In the genomic region with DNA sequence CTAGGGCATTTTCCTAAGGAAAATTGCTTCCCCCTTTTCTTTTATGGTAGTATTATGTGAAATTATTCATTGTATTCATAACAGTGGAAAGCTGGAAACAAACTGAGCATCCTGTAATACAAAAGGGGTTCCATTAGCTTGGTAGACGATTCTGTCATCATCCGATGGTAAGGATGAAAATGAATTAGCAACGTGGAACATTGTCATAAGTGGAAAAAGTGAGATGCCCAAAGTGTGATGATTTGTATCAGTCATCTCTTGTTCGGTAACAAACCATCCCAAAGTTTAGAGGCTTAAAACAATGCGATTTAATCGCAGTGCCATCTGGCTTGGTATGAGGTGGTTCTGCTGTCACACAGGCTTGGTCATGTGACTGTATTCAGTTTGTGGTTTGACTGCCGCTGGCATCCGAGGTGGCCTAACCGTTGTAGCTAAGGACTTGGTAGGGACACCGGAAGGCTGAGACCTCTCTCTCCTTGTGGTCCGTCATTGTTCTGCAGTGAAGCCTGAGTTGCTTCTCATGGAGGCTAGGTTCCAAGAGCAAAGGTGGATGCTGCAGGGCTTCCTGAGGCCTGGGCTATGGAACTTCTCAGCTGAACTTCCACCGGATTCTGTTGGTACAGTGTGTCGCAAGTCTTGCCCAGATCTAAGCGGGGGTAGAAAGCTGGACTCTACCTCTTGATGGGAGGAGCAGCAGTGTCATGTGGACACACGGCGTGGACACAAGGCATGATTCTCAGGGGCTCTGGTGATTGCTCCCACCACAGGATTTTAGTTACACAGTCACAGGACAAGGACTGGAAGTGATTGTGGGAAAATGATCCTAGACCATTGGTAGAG, we compare ENCODE assay signal across 8 cellular contexts. TPM values are rescaled to one million over a fixed set of nuclear protein-coding genes. Genes with fewer than 3 reads are reported as not detected.
DNase-seq lines count a peak whose midpoint lies in the region; TF ChIP-seq lines count a peak whose summit lies in the region.

No MANE protein-coding gene starts in this region.

- WGBS in esophagus muscularis mucosa: 78% methylated on average over 16 of the region's 16 CpGs

- H3K27me3 ChIP-seq in esophagus muscularis mucosa (no peaks in the 10 kb centered on the region), H7 (ENCODE audit: control insufficient read depth, insufficient read depth, low read length) (no peaks in the 10 kb centered on the region)

- H3K9me3 ChIP-seq in esophagus muscularis mucosa: no peaks in the 10 kb centered on the region

- H3K4me3 ChIP-seq in esophagus muscularis mucosa: no peak overlapping the region
- no peak overlapping the region for H3K4me3 ChIP-seq in H7 (ENCODE audit: insufficient read depth, low read depth, low read length)

- peaks cover 91 to 99% (median 94%) of the 10 kb centered on the region in 4 donors for H3K4me1 ChIP-seq in esophagus muscularis mucosa

- DNase-seq in M059J (ENCODE audit: low read depth) (peak; percentile 15), esophagus muscularis mucosa (ENCODE audit: extremely low spot score) (no peak), NCI-H774 (lab: John Stamatoyannopoulos, UW) (no peak), D341Med (ENCODE audit: low spot score) (no peak), H7 (no peak), C1 segment of cervical spinal cord (lab: John Stamatoyannopoulos, UW) (no peak)
- peak; percentile 37 to 42 for DNase-seq in activated CD4-positive, alpha-beta T cell treated with anti-CD3 and anti-CD28 coated beads, Interleukin-2, amount 50 U/mL, for 4 hours
- DNase-seq in stimulated activated CD8-positive, alpha-beta memory T cell treated with anti-CD3 and anti-CD28 coated beads, Interleukin-4, amount 100 ng/mL, for 24 hours (ENCODE audit: low read depth): peak; percentile 24

- no peak for TF ChIP-seq POLR2A in esophagus muscularis mucosa (IDR thresholded peaks at IDR 0.05; ENCODE audit: low read depth)

- no peak for TF ChIP-seq CTCF in esophagus muscularis mucosa (IDR thresholded peaks at IDR 0.05)

- intact Hi-C loops in esophagus muscularis mucosa (cut with DNase I): no loop called here

- TF ChIP-seq EP300 in esophagus muscularis mucosa (IDR thresholded peaks at IDR 0.05): no peak

- H3K36me3 ChIP-seq in esophagus muscularis mucosa (no peaks in the 10 kb centered on the region), H7 (replicated peaks; ENCODE audit: control insufficient read depth, insufficient read depth, low read length) (no peaks in the 10 kb centered on the region)

- peak overlapping the region; percentile 10 to 61 (median 34) for H3K27ac ChIP-seq in esophagus muscularis mucosa (replicated peaks in 1 of 4)

RNA-seq across cellular contexts. Expression of a gene that starts 36.2 kb away (rescaled TPM):
- 6.4 and 13.9 TPM in 2 replicates for total RNA-seq in M059J (2014; rRNA removed; shearing (Covaris generic))
- total RNA-seq in esophagus muscularis mucosa: 10 to 100 TPM; 35.7 to 58.5 (median 48.0) TPM
- total RNA-seq in H7 (2014; rRNA removed; shearing (Covaris generic)): 84.7 and 89.1 TPM in 2 replicates

Comparison
In these comparisons a context has a peak if more than half of its experiments do, and no peak if none do; other contexts are left out.
1. DNase-seq: peak in M059J (single experiment), activated CD4-positive, alpha-beta T cell treated with anti-CD3 and anti-CD28 coated beads, Interleukin-2, amount 50 U/mL, for 4 hours (2 of 2) and stimulated activated CD8-positive, alpha-beta memory T cell treated with anti-CD3 and anti-CD28 coated beads, Interleukin-4, amount 100 ng/mL, for 24 hours (single experiment); none in esophagus muscularis mucosa (single experiment), NCI-H774 (single experiment), D341Med (single experiment), H7 (single experiment) and C1 segment of cervical spinal cord (0 of 14).